In genomic region chr12:40068416-40068815, GRCh38 we compare ENCODE assay signal across 32 cellular contexts.
"Had no signal": no experiment of that assay in that cellular context is flagged by ENCODE, and none has a peak within 500 bp of the region (broad histone marks: within the 10 kb centered on the region; RNA-seq: fewer than 3 reads in every experiment).

No MANE protein-coding gene starts in this region.

- H3K36me3 ChIP-seq: adrenal gland, ascending aorta, brain microvascular endothelial cell, breast epithelium, cardiac muscle cell had no signal

- H3K9me3 ChIP-seq: adrenal gland, ascending aorta, body of pancreas, breast epithelium had no signal

- DNase-seq: activated effector memory CD4-positive, alpha-beta T cell treated with anti-CD3 and anti-CD28 coated beads, Interleukin-2, amount 50 U/mL, for 16 hours; activated effector memory CD4-positive, alpha-beta T cell treated with Interleukin-2 at 50 U/mL for 16 hours; activated gamma-delta T cell; activated gamma-delta T cell treated with Interleukin-2 at 50 U/mL for 16 hours; activated naive CD4-positive, alpha-beta T cell; activated naive CD4-positive, alpha-beta T cell treated with anti-CD3 and anti-CD28 coated beads for 36 hours; activated naive CD4-positive, alpha-beta T cell treated with anti-CD3 and anti-CD28 coated beads, Interleukin-2, amount 10 ng/mL, durations not matched to agents 7 days and 5 days; activated naive CD4-positive, alpha-beta T cell treated with anti-CD3 and anti-CD28 coated beads, Interleukin-2, amount 50 U/mL, for 16 hours; activated naive CD4-positive, alpha-beta T cell treated with Interleukin-2 at 50 U/mL for 16 hours; activated naive CD8-positive, alpha-beta T cell treated with anti-CD3 and anti-CD28 coated beads for 36 hours; activated naive CD8-positive, alpha-beta T cell treated with anti-CD3 and anti-CD28 coated beads, Interleukin-2, amount 10 ng/mL, durations not matched to agents 7 days and 5 days; activated naive CD8-positive, alpha-beta T cell treated with anti-CD3 and anti-CD28 coated beads, Interleukin-2, amount 50 U/mL, for 24 hours; activated T-cell treated with anti-CD3 and anti-CD28 coated beads, Interleukin-2, amount 50 U/mL, for 1 hour; activated T-cell treated with anti-CD3 and anti-CD28 coated beads, Interleukin-2, amount 50 U/mL, for 24 hours; activated T-cell treated with anti-CD3 and anti-CD28 coated beads, Interleukin-2, amount 50 U/mL, for 4 hours; activated T-cell treated with anti-CD3 and anti-CD28 coated beads, Interleukin-2, amount 50 U/mL, for 48 hours; activated T-cell treated with anti-CD3 and anti-CD28 coated beads, Interleukin-2, amount 50 U/mL, for 72 hours; adrenal gland; amniotic stem cell; amygdala; anterior cingulate cortex; aorta; body of pancreas; brain microvascular endothelial cell; caudate nucleus; central memory CD4-positive, alpha-beta T cell; cerebellar nuclear complex had no signal

- ATAC-seq: activated naive CD4-positive, alpha-beta T cell treated with anti-CD3 and anti-CD28 coated beads, Interleukin-2, amount 50 U/mL, for 72 hours; activated naive CD8-positive, alpha-beta T cell treated with anti-CD3 and anti-CD28 coated beads, Interleukin-2, amount 50 U/mL, for 24 hours; activated T-cell treated with anti-CD3 and anti-CD28 coated beads, Interleukin-2, amount 50 U/mL, for 4 hours; activated T-cell treated with anti-CD3 and anti-CD28 coated beads, Interleukin-2, amount 50 U/mL, for 72 hours; activated T-helper 17 cell treated with anti-CD3 and anti-CD28 coated beads, Interleukin-2, amount 50 U/mL, for 72 hours; body of pancreas had no signal

- H3K27ac ChIP-seq: adrenal gland, ascending aorta, body of pancreas, brain microvascular endothelial cell, breast epithelium, cardiac muscle cell had no signal

- H3K4me3 ChIP-seq: adrenal gland, ascending aorta, body of pancreas, breast epithelium, cardiac muscle cell had no signal

- H3K27me3 ChIP-seq: adrenal gland, ascending aorta, body of pancreas, brain microvascular endothelial cell, breast epithelium, cardiac muscle cell had no signal

- H3K4me1 ChIP-seq: ascending aorta, body of pancreas, breast epithelium had no signal
